In the genomic region with DNA sequence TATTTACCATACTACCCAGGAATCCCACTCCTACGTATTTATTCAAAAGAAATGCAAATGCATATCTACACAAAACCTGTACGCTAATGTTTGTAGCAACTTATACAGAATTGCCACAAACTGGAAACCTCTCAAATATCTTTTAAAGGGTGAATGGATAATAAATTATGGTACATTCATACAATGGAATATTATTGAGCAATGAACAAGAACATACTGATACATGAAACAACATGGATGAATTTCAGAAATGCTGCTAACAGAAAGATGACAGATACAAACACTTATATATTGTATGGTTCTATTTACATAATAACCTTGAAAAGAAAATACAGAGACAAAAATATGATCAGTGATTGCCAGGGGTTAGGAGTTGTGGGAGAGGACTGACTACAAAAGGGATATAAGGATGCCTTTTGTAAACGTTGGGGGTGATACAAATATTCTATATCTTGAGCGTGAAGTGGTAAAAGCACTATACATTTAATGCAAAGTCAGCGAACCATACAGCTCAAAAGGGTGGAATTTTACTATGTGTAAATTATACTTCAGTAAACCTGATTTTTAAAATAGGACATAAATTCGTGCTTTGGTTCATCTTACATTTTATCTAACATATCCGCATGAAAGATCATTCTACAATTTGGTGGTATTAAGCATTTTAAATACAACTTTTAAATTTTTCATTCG, we compare ENCODE assay signal across 23 cellular contexts. TPM values are rescaled to one million over a fixed set of nuclear protein-coding genes. Genes with fewer than 3 reads are reported as not detected.
DNase-seq lines count a peak whose midpoint lies in the region; ATAC-seq, FAIRE-seq and TF ChIP-seq lines count a peak whose summit lies in the region.
"Had no signal": no experiment of that assay in that cellular context is flagged by ENCODE, and none has a peak within 500 bp of the region (broad histone marks: within the 10 kb centered on the region; RNA-seq: fewer than 3 reads in every experiment).

No MANE protein-coding gene starts in this region.

- H3K9ac ChIP-seq in Loucy (ENCODE audit: low read depth, low read length, poor library complexity, severe bottlenecking) (no peak overlapping the region), astrocyte (ENCODE audit: low read length) (no peak overlapping the region)
- H3K9ac ChIP-seq: BLaER1, GM23248 had no signal

- peaks cover 12% of the 10 kb centered on the region for H3K4me1 ChIP-seq in HEK293 (ENCODE audit: control insufficient read depth, insufficient read depth, low read length)
- H3K4me1 ChIP-seq in Loucy (ENCODE audit: insufficient read depth, low read length, poor library complexity, severe bottlenecking): peaks cover 19% of the 10 kb centered on the region
- no peaks in the 10 kb centered on the region for H3K4me1 ChIP-seq in astrocyte (ENCODE audit: insufficient read depth, low read length)
- H3K4me1 ChIP-seq: Caco-2 had no signal

- H3K9me3 ChIP-seq in HEK293 (ENCODE audit: control insufficient read depth, insufficient read depth, low read depth, low read length) (no peaks in the 10 kb centered on the region), Loucy (ENCODE audit: insufficient read depth, low read depth, low read length) (no peaks in the 10 kb centered on the region), astrocyte (ENCODE audit: insufficient read depth, low read depth, low read length) (no peaks in the 10 kb centered on the region)
- H3K9me3 ChIP-seq: BLaER1, Caco-2 had no signal

- H2AFZ ChIP-seq in Loucy (ENCODE audit: low read length) (no peak overlapping the region), astrocyte (ENCODE audit: low read depth, low read length) (no peak overlapping the region)
- H2AFZ ChIP-seq: GM23248 had no signal

- no peaks in the 10 kb centered on the region for H3K27me3 ChIP-seq in Loucy (ENCODE audit: insufficient read depth, low read length, poor library complexity, severe bottlenecking)
- no peaks in the 10 kb centered on the region for H3K27me3 ChIP-seq in astrocyte (ENCODE audit: insufficient read depth, low read length)
- H3K27me3 ChIP-seq: BLaER1 had no signal

- H3K9me3 Mint-ChIP-seq in astrocyte (ENCODE audit: unreplicated experiment): no peaks in the 10 kb centered on the region
- H3K9me3 Mint-ChIP-seq: CD8-positive, alpha-beta T cell; H9; HFFc6 had no signal

- ATAC-seq in GM18520 (IDR thresholded peaks at IDR 0.05; ENCODE audit: unreplicated experiment): no peak
- ATAC-seq: CD8-positive, alpha-beta T cell; HCT116 had no signal

- no peak overlapping the region for H3K27ac Mint-ChIP-seq in astrocyte (ENCODE audit: unreplicated experiment)
- H3K27ac Mint-ChIP-seq: B cell; CD4-positive, CD25-positive, alpha-beta regulatory T cell; CD8-positive, alpha-beta T cell; H9; HFFc6 had no signal

- H3K79me2 ChIP-seq in Loucy (ENCODE audit: insufficient read depth, low read length) (no peaks in the 10 kb centered on the region), astrocyte (ENCODE audit: insufficient read depth, low read length) (no peaks in the 10 kb centered on the region)

- no peaks in the 10 kb centered on the region for H3F3A ChIP-seq in Loucy (ENCODE audit: low read depth)

- no peak for TF ChIP-seq CTCF in HEK293 (tag by site-specific recombination; IDR thresholded peaks at IDR 0.05)
- TF ChIP-seq CTCF in Loucy (conservative IDR thresholded peaks at IDR 0.05; ENCODE audit: low read length): no peak
- TF ChIP-seq CTCF in astrocyte (IDR thresholded peaks at IDR 0.05; ENCODE audit: insufficient read depth, low read depth, low read length): no peak

- no peaks in the 10 kb centered on the region for H4K20me1 ChIP-seq in Loucy (ENCODE audit: insufficient read depth, low read length, poor library complexity, severe bottlenecking)
- no peaks in the 10 kb centered on the region for H4K20me1 ChIP-seq in astrocyte (ENCODE audit: insufficient read depth, low read length)
- H4K20me1 ChIP-seq: BLaER1 had no signal

- peak; percentile 62 for FAIRE-seq in astrocyte (lab: Jason Lieb, UNC)
- FAIRE-seq: G401.6, GM12892, GM19239 had no signal

- H3K36me3 Mint-ChIP-seq in astrocyte (ENCODE audit: low read depth, unreplicated experiment): no peaks in the 10 kb centered on the region
- H3K36me3 Mint-ChIP-seq: CD4-positive, CD25-positive, alpha-beta regulatory T cell; CD8-positive, alpha-beta T cell had no signal

- H3K36me3 ChIP-seq in HEK293 (ENCODE audit: control insufficient read depth in 2 of 2, insufficient read depth in 1 of 2, low read length in 2 of 2): no peaks in the 10 kb centered on the region
- H3K36me3 ChIP-seq in Loucy (ENCODE audit: insufficient read depth, low read length): no peaks in the 10 kb centered on the region
- no peaks in the 10 kb centered on the region for H3K36me3 ChIP-seq in astrocyte (ENCODE audit: insufficient read depth, low read length)
- H3K36me3 ChIP-seq: BLaER1 had no signal

- H3K27me3 Mint-ChIP-seq in astrocyte (ENCODE audit: low read depth, unreplicated experiment): peaks cover 7% of the 10 kb centered on the region
- H3K27me3 Mint-ChIP-seq: B cell had no signal

- H3K4me3 ChIP-seq in HEK293 (ENCODE audit: low read depth, low read length): no peak overlapping the region
- no peak overlapping the region for H3K4me3 ChIP-seq in Loucy (ENCODE audit: low read length, poor library complexity, severe bottlenecking)
- no peak overlapping the region for H3K4me3 ChIP-seq in astrocyte (ENCODE audit: insufficient read depth, low read depth, low read length)
- H3K4me3 ChIP-seq: BLaER1, GM23248 had no signal

- H3K4me2 ChIP-seq in Loucy (ENCODE audit: low read depth, low read length, poor library complexity, severe bottlenecking): peak overlapping the region; percentile 34
- no peak overlapping the region for H3K4me2 ChIP-seq in astrocyte (ENCODE audit: low read length)
- H3K4me2 ChIP-seq: BLaER1 had no signal

- H3K9me2 ChIP-seq in Loucy (replicated peaks; ENCODE audit: low read depth, low read length): no peaks in the 10 kb centered on the region

- H3K4me1 Mint-ChIP-seq in astrocyte (ENCODE audit: low read depth, unreplicated experiment): no peaks in the 10 kb centered on the region
- H3K4me1 Mint-ChIP-seq: B cell had no signal

- H3K4me3 Mint-ChIP-seq in astrocyte (ENCODE audit: unreplicated experiment): no peak overlapping the region
- H3K4me3 Mint-ChIP-seq: B cell; CD4-positive, CD25-positive, alpha-beta regulatory T cell; CD8-positive, alpha-beta T cell; H9; HFFc6 had no signal

- no peak overlapping the region for H3K27ac ChIP-seq in HEK293 (ENCODE audit: extremely low read depth, low read depth, low read length)
- H3K27ac ChIP-seq in astrocyte (ENCODE audit: low read depth, low read length): no peak overlapping the region
- H3K27ac ChIP-seq: BLaER1, C4-2B, GM23248 had no signal

- POLR2A ChIA-PET in HEK293 (lab: Yijun Ruan, JAX): no interaction called here

- CTCF ChIA-PET in HEK293 (lab: Yijun Ruan, JAX): interaction anchor here (0.6 to 3.3 kb wide), 2 partner anchors 31 to 251 kb away, joined by 3 to 14 read pairs; no protein-coding TSS in a partner anchor

- DNase-seq in astrocyte (ENCODE audit: low read depth) (no peak), HK-2 (ENCODE audit: unreplicated experiment) (no peak)
- no peak for DNase-seq in stimulated activated CD8-positive, alpha-beta memory T cell treated with anti-CD3 and anti-CD28 coated beads, Interleukin-4, amount 100 ng/mL, for 48 hours
- DNase-seq: Caco-2; CD4-positive, CD25-positive, alpha-beta regulatory T cell; CD8-positive, alpha-beta T cell; DMS153; DND-41; GM23248; H9; HFFc6 had no signal

TF ChIP-seq in HEK293, 187 proteins besides CTCF, POLR2A, EP300 and RAD21:
- TF ChIP-seq ZNF629 (tag by site-specific recombination; IDR thresholded peaks at IDR 0.05): no peak
- TF ChIP-seq KLF10 (tag by site-specific recombination; IDR thresholded peaks at IDR 0.05): no peak
- TF ChIP-seq ZNF292 (tag by site-specific recombination; IDR thresholded peaks at IDR 0.05; ENCODE audit: borderline replicate concordance, low read depth): no peak
- peak; percentile 67; the same call in 1 of the 2 replicates for TF ChIP-seq ZNF146 (tag by site-specific recombination; IDR thresholded peaks at IDR 0.05)
- TF ChIP-seq ZNF2 (tag by site-specific recombination; IDR thresholded peaks at IDR 0.05): no peak
- TF ChIP-seq, protein P1, sequence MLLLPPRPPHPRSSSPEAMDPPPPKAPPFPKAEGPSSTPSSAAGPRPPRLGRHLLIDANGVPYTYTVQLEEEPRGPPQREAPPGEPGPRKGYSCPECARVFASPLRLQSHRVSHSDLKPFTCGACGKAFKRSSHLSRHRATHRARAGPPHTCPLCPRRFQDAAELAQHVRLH (tag by site-specific recombination; IDR thresholded peaks at IDR 0.05): peak; percentile 51; the same call in 1 of the 2 replicates
- TF ChIP-seq ZNF184 (tag by site-specific recombination; IDR thresholded peaks at IDR 0.05): no peak
TF ChIP-seq in HEK293: peak in this region for 2.

RNA-seq across cellular contexts. Expression of a gene that starts 55.0 kb away (rescaled TPM):
- total RNA-seq in astrocyte: 0.96 and 1.3 TPM in 2 replicates
- total RNA-seq: A172; B cell; Caco-2; CD8-positive, alpha-beta T cell; GM23248; H4; HFFc6 had no signal
